In genomic region chr2:119283873-119284331, GRCh38 we compare ENCODE assay signal across 9 cellular contexts.
DNase-seq lines count a peak whose midpoint lies in the region; ATAC-seq and TF ChIP-seq lines count a peak whose summit lies in the region.
"Had no signal": no experiment of that assay in that cellular context is flagged by ENCODE, and none has a peak within 500 bp of the region (broad histone marks: within the 10 kb centered on the region; RNA-seq: fewer than 3 reads in every experiment).

No MANE protein-coding gene starts in this region.

- H3K4me3 Mint-ChIP-seq in stimulated activated naive CD8-positive, alpha-beta T cell treated with anti-CD3 and anti-CD28 coated beads, Interleukin-15, amount 100 ng/mL, for 72 hours: no peak overlapping the region

- H3K36me3 ChIP-seq in ascending aorta: peaks cover 0 to 4% of the 10 kb centered on the region in 2 donors

- no peaks in the 10 kb centered on the region for H3K4me1 ChIP-seq in ascending aorta

- ATAC-seq in HG03439 (IDR thresholded peaks at IDR 0.05; ENCODE audit: unreplicated experiment) (no peak), GM18868 (IDR thresholded peaks at IDR 0.05; ENCODE audit: unreplicated experiment) (no peak)
- no peak for ATAC-seq in stimulated activated naive CD8-positive, alpha-beta T cell treated with anti-CD3 and anti-CD28 coated beads, Interleukin-15, amount 100 ng/mL, for 72 hours

- no peak overlapping the region for H3K27ac ChIP-seq in ascending aorta

- H3K9me3 ChIP-seq in ascending aorta: no peaks in the 10 kb centered on the region

- H3K4me3 ChIP-seq in ascending aorta: no peak overlapping the region

- H3K27ac Mint-ChIP-seq in stimulated activated naive CD8-positive, alpha-beta T cell treated with anti-CD3 and anti-CD28 coated beads, Interleukin-15, amount 100 ng/mL, for 72 hours: no peak overlapping the region

- no peak for TF ChIP-seq CTCF in ascending aorta (IDR thresholded peaks at IDR 0.05)

- intact Hi-C loops in ascending aorta (cut with DNase I): no loop called here

- no peaks in the 10 kb centered on the region for H3K4me1 Mint-ChIP-seq in stimulated activated naive CD8-positive, alpha-beta T cell treated with anti-CD3 and anti-CD28 coated beads, Interleukin-15, amount 100 ng/mL, for 72 hours

- DNase-seq in HS-27A (ENCODE audit: low read depth) (peak; percentile 92), ascending aorta (ENCODE audit: low spot score in 2 of 2) (peak; percentile 69 to 79), hepatic stellate cell (ENCODE audit: low spot score) (peak; percentile 45), superior temporal gyrus (ENCODE audit: extremely low spot score) (peak; percentile 73), NCI-H187 treated with DMSO at 0.1 percent for 48 hours (lab: John Stamatoyannopoulos, UW) (no peak)
- DNase-seq in stimulated activated naive CD8-positive, alpha-beta T cell treated with anti-CD3 and anti-CD28 coated beads, Interleukin-15, amount 100 ng/mL, for 72 hours: no peak
- DNase-seq: NCI-H524 had no signal

- H3K9me3 Mint-ChIP-seq in stimulated activated naive CD8-positive, alpha-beta T cell treated with anti-CD3 and anti-CD28 coated beads, Interleukin-15, amount 100 ng/mL, for 72 hours: no peaks in the 10 kb centered on the region

- H3K27me3 ChIP-seq in ascending aorta: no peaks in the 10 kb centered on the region

- H3K27me3 Mint-ChIP-seq in stimulated activated naive CD8-positive, alpha-beta T cell treated with anti-CD3 and anti-CD28 coated beads, Interleukin-15, amount 100 ng/mL, for 72 hours: no peaks in the 10 kb centered on the region

Comparison
In these comparisons a context has a peak if more than half of its experiments do, and no peak if none do; other contexts are left out.
1. DNase-seq: peak in HS-27A (single experiment), ascending aorta (2 of 2), hepatic stellate cell (single experiment) and superior temporal gyrus (single experiment); none in NCI-H187 treated with DMSO at 0.1 percent for 48 hours (single experiment) and stimulated activated naive CD8-positive, alpha-beta T cell treated with anti-CD3 and anti-CD28 coated beads, Interleukin-15, amount 100 ng/mL, for 72 hours (0 of 2).